29 cellular contexts compared by ENCODE assay signal in genomic region chr1:93972341-93972740, GRCh38.
"Had no signal": no experiment of that assay in that cellular context is flagged by ENCODE, and none has a peak within 500 bp of the region (broad histone marks: within the 10 kb centered on the region; RNA-seq: fewer than 3 reads in every experiment).

No MANE protein-coding gene starts in this region.

- H3K9me3 ChIP-seq: colonic mucosa, gastrocnemius medialis, mucosa of descending colon, pancreas, right lobe of liver, suprapubic skin, transverse colon, vagina had no signal

- FAIRE-seq: kidney, pancreas had no signal

- H3K4me1 ChIP-seq: colonic mucosa, pancreas, suprapubic skin, transverse colon, vagina had no signal

- H3K36me3 Mint-ChIP-seq: mesothelial cell of epicardium; naive thymus-derived CD8-positive, alpha-beta T cell had no signal

- H3K4me1 Mint-ChIP-seq: endodermal cell; mesothelial cell of epicardium; naive thymus-derived CD8-positive, alpha-beta T cell; stimulated activated naive CD8-positive, alpha-beta T cell treated with anti-CD3 and anti-CD28 coated beads, Interleukin-15, amount 100 ng/mL, for 72 hours had no signal

- H3K27me3 ChIP-seq: colonic mucosa, gastrocnemius medialis, pancreas, right lobe of liver, suprapubic skin, transverse colon, vagina had no signal

- H3K4me2 ChIP-seq: smooth muscle cell had no signal

- H3K27me3 Mint-ChIP-seq: dendritic cell treated with granulocyte-macrophage colony-stimulating factor and Interleukin-4, amounts not matched to agents 40 ng/mL and 50 ng/mL, for 4 days had no signal

- H3K27ac Mint-ChIP-seq: dendritic cell treated with granulocyte-macrophage colony-stimulating factor and Interleukin-4, amounts not matched to agents 40 ng/mL and 50 ng/mL, for 4 days; endodermal cell; mesothelial cell of epicardium; naive thymus-derived CD8-positive, alpha-beta T cell; nephron progenitor cell; stimulated activated naive CD8-positive, alpha-beta T cell treated with anti-CD3 and anti-CD28 coated beads, Interleukin-15, amount 100 ng/mL, for 72 hours had no signal

- H3K36me3 ChIP-seq: colonic mucosa, gastrocnemius medialis, pancreas, right lobe of liver, suprapubic skin, transverse colon, vagina had no signal

- H3K4me3 Mint-ChIP-seq: dendritic cell treated with granulocyte-macrophage colony-stimulating factor and Interleukin-4, amounts not matched to agents 40 ng/mL and 50 ng/mL, for 4 days; endodermal cell; mesothelial cell of epicardium; naive thymus-derived CD8-positive, alpha-beta T cell; nephron progenitor cell; stimulated activated naive CD8-positive, alpha-beta T cell treated with anti-CD3 and anti-CD28 coated beads, Interleukin-15, amount 100 ng/mL, for 72 hours had no signal

- H3K9me3 Mint-ChIP-seq: dendritic cell treated with granulocyte-macrophage colony-stimulating factor and Interleukin-4, amounts not matched to agents 40 ng/mL and 50 ng/mL, for 4 days; endodermal cell; mesothelial cell of epicardium; nephron progenitor cell; stimulated activated naive CD8-positive, alpha-beta T cell treated with anti-CD3 and anti-CD28 coated beads, Interleukin-15, amount 100 ng/mL, for 72 hours had no signal

- ATAC-seq: esophagus mucosa; gastrocnemius medialis; left lobe of liver; mucosa of descending colon; naive thymus-derived CD8-positive, alpha-beta T cell; pancreas; right lobe of liver; stimulated activated naive CD8-positive, alpha-beta T cell treated with anti-CD3 and anti-CD28 coated beads, Interleukin-15, amount 100 ng/mL, for 72 hours had no signal

- H3K27ac ChIP-seq: colonic mucosa, epithelial cell of prostate, gastrocnemius medialis, pancreas, right lobe of liver, suprapubic skin, transverse colon, vagina had no signal

- H3K4me3 ChIP-seq: colonic mucosa, gastrocnemius medialis, lung, mucosa of descending colon, pancreas, right lobe of liver, smooth muscle cell, suprapubic skin, transverse colon, vagina had no signal

- DNase-seq: colonic mucosa; effector CD8-positive, alpha-beta T cell; endodermal cell; foreskin fibroblast; gastrocnemius medialis; kidney; mesenchymal stem cell; mucosa of descending colon; naive thymus-derived CD8-positive, alpha-beta T cell; nephron progenitor cell; occipital lobe; pancreas; right lobe of liver; stimulated activated CD4-positive, alpha-beta T cell treated with anti-CD3 and anti-CD28 coated beads, Interleukin-12 subunit alpha, Interleukin-12 subunit beta, amount 100 ng/mL, for 4 hours; stimulated activated CD4-positive, alpha-beta T cell treated with anti-CD3 and anti-CD28 coated beads, Interleukin-1b, Interleukin-23, amount 100 ng/mL, for 48 hours; stimulated activated CD4-positive, alpha-beta T cell treated with anti-CD3 and anti-CD28 coated beads, Interleukin-4, amount 100 ng/mL, for 1 hour; stimulated activated CD8-positive, alpha-beta memory T cell treated with anti-CD3 and anti-CD28 coated beads, Interleukin-4, amount 100 ng/mL, for 48 hours; stimulated activated naive CD4-positive, alpha-beta T cell; stimulated activated naive CD8-positive, alpha-beta T cell treated with anti-CD3 and anti-CD28 coated beads, Interleukin-15, amount 100 ng/mL, for 72 hours; transverse colon had no signal
